In the genomic region with DNA sequence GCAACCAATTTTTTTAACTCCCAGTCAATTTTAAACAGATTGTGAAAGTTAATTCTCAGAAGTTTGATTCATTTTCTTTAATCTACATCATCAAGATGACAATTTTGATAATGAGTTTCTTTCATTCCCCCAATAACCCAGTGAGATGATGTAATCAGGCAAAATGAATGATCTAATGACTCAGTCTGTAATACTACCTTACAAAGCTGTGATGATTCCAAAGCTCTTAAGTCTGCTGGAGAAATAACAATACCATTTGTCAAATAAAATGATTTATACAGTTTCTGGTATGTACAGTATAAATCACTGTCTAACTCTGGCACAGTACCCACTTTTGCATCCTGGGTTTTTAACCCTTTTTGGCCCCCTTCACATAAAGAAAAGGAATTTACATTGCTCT, we compare ENCODE assay signal across 1 cellular context.
TF ChIP-seq lines count a peak whose summit lies in the region.

No MANE protein-coding gene starts in this region.

TF ChIP-seq in endothelial cell of umbilical vein, 7 proteins besides CTCF, POLR2A, EP300 and RAD21:
- TF ChIP-seq POLR2AphosphoS5 (IDR thresholded peaks at IDR 0.05; ENCODE audit: insufficient read depth, low read depth, low read length) (no peak), MYC (IDR thresholded peaks at IDR 0.05; ENCODE audit: low read depth, low read length) (no peak), GATA2 (IDR thresholded peaks at IDR 0.05; ENCODE audit: insufficient read depth, insufficient read length, low read depth, low read length) (peak; percentile 25), FOS (IDR thresholded peaks at IDR 0.05; ENCODE audit: borderline replicate concordance, insufficient read depth, low read length) (peak; percentile 47), JUN (IDR thresholded peaks at IDR 0.05; ENCODE audit: borderline replicate concordance, insufficient read depth, insufficient read length, low read depth) (peak; percentile 83), EZH2 (IDR thresholded peaks at IDR 0.05; ENCODE audit: borderline replicate concordance, low read depth, low read length, severe bottlenecking) (no peak)
- TF ChIP-seq, protein P1, sequence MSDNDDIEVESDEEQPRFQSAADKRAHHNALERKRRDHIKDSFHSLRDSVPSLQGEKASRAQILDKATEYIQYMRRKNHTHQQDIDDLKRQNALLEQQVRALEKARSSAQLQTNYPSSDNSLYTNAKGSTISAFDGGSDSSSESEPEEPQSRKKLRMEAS (IDR thresholded peaks at IDR 0.05; ENCODE audit: insufficient read depth, insufficient read length): no peak
TF ChIP-seq in endothelial cell of umbilical vein: peak in this region for 3.
